In the genomic region with DNA sequence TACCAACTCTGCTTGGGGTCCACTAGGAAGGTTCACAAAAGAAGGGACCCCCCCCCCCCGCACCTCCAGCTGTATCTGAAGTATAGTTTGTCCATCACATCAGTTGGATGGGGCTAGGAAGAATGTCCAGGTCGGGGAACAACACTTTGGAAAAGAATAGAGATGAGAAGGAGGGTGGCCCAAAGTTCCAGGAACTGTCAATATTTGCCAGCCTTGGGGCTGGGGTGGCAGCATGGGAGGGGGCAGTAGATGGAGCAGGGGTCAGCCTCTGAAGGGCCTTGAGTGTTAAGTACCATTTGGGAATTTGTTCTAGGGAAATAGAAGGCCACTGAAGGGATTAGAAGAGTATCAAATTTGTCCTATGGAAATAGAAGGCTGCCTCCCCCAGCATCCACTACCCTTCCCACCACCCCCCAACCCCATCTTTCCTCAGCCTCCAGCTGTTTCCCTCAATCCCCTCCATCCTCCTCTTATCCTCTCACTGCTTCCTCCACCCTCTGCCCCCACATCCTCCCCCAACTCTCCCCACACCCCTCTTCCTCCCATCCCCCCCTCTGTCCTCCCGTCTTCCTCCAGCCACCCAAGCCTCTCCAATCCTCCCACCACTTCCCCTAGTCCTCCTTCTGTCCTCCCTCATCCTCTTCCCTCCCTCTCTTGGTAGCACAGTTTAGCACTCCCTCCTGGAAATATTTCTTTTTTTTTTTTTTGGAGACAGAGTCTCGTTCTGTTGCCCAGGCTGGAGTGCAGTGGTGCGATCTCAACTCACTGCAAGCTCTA, we compare ENCODE assay signal across 1 cellular context.
TF ChIP-seq lines count a peak whose summit lies in the region.

No MANE protein-coding gene starts in this region.

TF ChIP-seq in HepG2, 621 proteins besides CTCF, POLR2A, EP300 and RAD21 (continued from another document):
- TF ChIP-seq CREB3 (CRISPR knock-in tag; IDR thresholded peaks at IDR 0.05), result no peak
- TF ChIP-seq DZIP1 (CRISPR knock-in tag; IDR thresholded peaks at IDR 0.05), result no peak
- no peak for TF ChIP-seq ZNF550 (CRISPR knock-in tag; IDR thresholded peaks at IDR 0.05; ENCODE audit: borderline replicate concordance)
- TF ChIP-seq ATAD3A (CRISPR knock-in tag; IDR thresholded peaks at IDR 0.05), result no peak
- peak; percentile 51; the same call in 1 of the 2 replicates for TF ChIP-seq SP5 (CRISPR knock-in tag; IDR thresholded peaks at IDR 0.05; ENCODE audit: borderline replicate concordance, low read depth)
- no peak for TF ChIP-seq PCBP1 (IDR thresholded peaks at IDR 0.05; ENCODE audit: borderline replicate concordance, low read depth, low read length)
